In the genomic region with DNA sequence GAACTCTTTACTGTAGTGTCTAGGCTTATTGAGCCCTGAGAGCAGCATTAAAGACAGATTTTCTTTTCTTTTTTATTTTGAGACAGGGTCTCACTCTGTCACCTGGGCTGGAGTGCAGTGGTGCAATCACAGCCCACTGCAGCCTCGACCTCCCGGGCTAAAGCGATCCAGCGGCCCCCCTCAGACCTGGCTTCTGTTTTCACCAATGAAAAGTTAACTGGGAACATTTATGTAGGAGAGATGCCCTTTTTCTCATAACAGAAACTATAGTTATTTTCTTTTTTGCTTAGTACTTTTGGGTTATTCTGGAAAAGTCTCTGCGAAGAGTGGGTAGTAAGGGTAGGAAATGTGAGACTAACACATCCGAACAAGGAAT, we compare ENCODE assay signal across 8 cellular contexts. TPM values are rescaled to one million over a fixed set of nuclear protein-coding genes. Genes with fewer than 3 reads are reported as not detected.
DNase-seq lines count a peak whose midpoint lies in the region; ATAC-seq and TF ChIP-seq lines count a peak whose summit lies in the region.

No MANE protein-coding gene starts in this region.

- H3K9me2 ChIP-seq in Karpas-422 (replicated peaks; ENCODE audit: insufficient read depth, low read length), result no peaks in the 10 kb centered on the region

- peaks cover 67% of the 10 kb centered on the region for H3K79me2 ChIP-seq in Karpas-422 (ENCODE audit: low read length)

- peak overlapping the region; percentile 57 to 96 (median 86) for H3K27ac Mint-ChIP-seq in naive B cell

- TF ChIP-seq CTCF in A673 (conservative IDR thresholded peaks at IDR 0.05; ENCODE audit: low read depth, low read length), result no peak

- peaks cover 34 to 51% (median 42%) of the 10 kb centered on the region in 3 donors for H3K4me1 Mint-ChIP-seq in naive B cell

- no peaks in the 10 kb centered on the region for H3K9me3 Mint-ChIP-seq in naive B cell

- no peaks in the 10 kb centered on the region for H3K27me3 ChIP-seq in A673 (replicated peaks; ENCODE audit: insufficient read depth, low read depth, low read length, poor library complexity)
- H3K27me3 ChIP-seq in Karpas-422 (ENCODE audit: low read length), result no peaks in the 10 kb centered on the region

- H3K4me3 Mint-ChIP-seq in naive B cell, result peak overlapping the region; percentile 84 to 96 (median 92)

- peak overlapping the region; percentile 98 for H3K27ac ChIP-seq in A673 (ENCODE audit: low read depth, low read length, poor library complexity, severe bottlenecking)
- H3K27ac ChIP-seq in Karpas-422 (ENCODE audit: low read length), result no peak overlapping the region; the same call in 1 of the 2 replicates
- H3K27ac ChIP-seq in cingulate gyrus (ENCODE audit: low read depth, low read length), result peak overlapping the region; percentile 23

- no TSS peak for BruUV-seq in A673 (replicated peaks; lab: Mats Ljungman, UMichigan)

- POLR2A ChIA-PET in A673 (lab: Charles Lee; ENCODE audit: low non-redundant PET), result interaction anchor here (1.2 kb wide), 1 partner anchor 9 kb away, joined by 4 read pairs; no protein-coding TSS in a partner anchor

- H3K36me3 ChIP-seq in A673 (ENCODE audit: insufficient read depth, low read length, poor library complexity, severe bottlenecking), result peaks cover 2% of the 10 kb centered on the region
- peaks cover under 1% of the 10 kb centered on the region; the same call in 1 of the 2 replicates for H3K36me3 ChIP-seq in Karpas-422 (ENCODE audit: insufficient read depth, low read length)

- no peak overlapping the region for H2AFZ ChIP-seq in Karpas-422 (ENCODE audit: low read length)

- intact Hi-C loops in A673 (cut with micrococcal nuclease; ENCODE audit: unreplicated experiment), result loop anchor here (10.0 kb wide), 1 partner anchor 241 kb away; no protein-coding TSS in a partner anchor

- peak overlapping the region; percentile 94 for H3K4me2 ChIP-seq in Karpas-422 (ENCODE audit: low read depth, low read length, poor library complexity, severe bottlenecking)

- no peak for ATAC-seq in naive B cell (ENCODE audit: low read depth in 2 of 2)
- ATAC-seq in HG03108 (IDR thresholded peaks at IDR 0.05; ENCODE audit: unreplicated experiment), result no peak
- ATAC-seq in GM19351 (IDR thresholded peaks at IDR 0.05; ENCODE audit: unreplicated experiment), result no peak
- no peak for ATAC-seq in HG02798 (IDR thresholded peaks at IDR 0.05; ENCODE audit: poor library complexity, unreplicated experiment)

- no peaks in the 10 kb centered on the region for H3K27me3 Mint-ChIP-seq in naive B cell

- DNase-seq in A673 (ENCODE audit: low spot score), result no peak
- no peak for DNase-seq in Karpas-422
- no peak for DNase-seq in naive B cell
- DNase-seq in DMS 273 treated with DMSO at 0.1 percent for 48 hours (lab: John Stamatoyannopoulos, UW), result no peak

- H3K4me3 ChIP-seq in A673 (ENCODE audit: low read depth, low read length, poor library complexity, severe bottlenecking) (peak overlapping the region; percentile 81), Karpas-422 (ENCODE audit: low read length) (peak overlapping the region; percentile 85)

- H3K4me1 ChIP-seq in A673 (ENCODE audit: insufficient read depth, low read length, poor library complexity, severe bottlenecking) (peaks cover 29% of the 10 kb centered on the region), Karpas-422 (ENCODE audit: low read length) (peaks cover 29% of the 10 kb centered on the region)

- H3K36me3 Mint-ChIP-seq in naive B cell, result no peaks in the 10 kb centered on the region

- H3K9me3 ChIP-seq in A673 (ENCODE audit: low read depth, low read length, poor library complexity, severe bottlenecking) (no peaks in the 10 kb centered on the region), Karpas-422 (ENCODE audit: low read length) (no peaks in the 10 kb centered on the region)

- H4K20me1 ChIP-seq in Karpas-422 (ENCODE audit: insufficient read depth, low read depth, low read length), result peaks cover 25% of the 10 kb centered on the region; the same call in 1 of the 2 replicates

- CTCF ChIA-PET in A673 (lab: Charles Lee), result interaction anchor here (1.4 kb wide), 1 partner anchor 10 kb away, joined by 5 read pairs; the partner anchor contains the start of gene FBXO31

- peak overlapping the region; percentile 79 for H3K9ac ChIP-seq in Karpas-422 (ENCODE audit: low read length)

RNA-seq across cellular contexts. Expression of gene MAP1LC3B, which starts 1.5 kb away (rescaled TPM):
- total RNA-seq in A673 (2021), result 68.6 and 74.7 TPM in 2 replicates
- 30.2 and 56.0 TPM in 2 replicates for total RNA-seq in Karpas-422 (2014; rRNA removed; shearing (Covaris generic); ENCODE audit: low replicate concordance)
- polyA plus RNA-seq in naive B cell (ENCODE audit: low read depth in 6 of 6), result 100 to 1,000 TPM; 142 to 196 (median 164) TPM

RNA-seq across cellular contexts. Expression of gene FBXO31, which starts 10.1 kb away (rescaled TPM):
- 32.2 and 34.3 TPM in 2 replicates for total RNA-seq in A673 (2021)
- total RNA-seq in Karpas-422 (2014; rRNA removed; shearing (Covaris generic); ENCODE audit: low replicate concordance), result 17.1 and 34.3 TPM in 2 replicates
- 10 to 100 TPM in 5 of 6 donors, 1 to 10 TPM in 1; 7.5 to 23.9 (median 15.1) TPM for polyA plus RNA-seq in naive B cell (ENCODE audit: low read depth in 6 of 6)
